30 cellular contexts compared by ENCODE assay signal in the genomic region with DNA sequence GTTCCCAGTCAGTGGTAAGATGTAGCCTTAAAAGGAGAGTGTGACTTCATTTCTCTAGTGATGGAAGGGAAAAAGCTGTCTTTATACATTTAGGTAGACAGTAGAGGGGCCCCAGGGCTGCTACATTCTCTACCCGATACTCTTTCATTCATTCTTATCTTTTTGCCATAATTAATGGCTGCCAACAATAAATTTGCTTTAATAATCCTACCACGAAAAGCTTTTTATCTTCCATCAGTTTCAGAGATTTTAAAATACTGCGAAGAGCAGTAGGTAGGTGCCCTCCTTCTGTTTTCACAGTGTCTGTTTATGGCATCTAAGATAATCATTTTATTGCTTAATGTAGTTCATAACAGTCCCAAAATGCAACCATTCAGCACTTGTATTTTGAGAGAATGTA.
"Had no signal": no experiment of that assay in that cellular context is flagged by ENCODE, and none has a peak within 500 bp of the region (broad histone marks: within the 10 kb centered on the region; RNA-seq: fewer than 3 reads in every experiment).

No MANE protein-coding gene starts in this region.

- H3K79me2 ChIP-seq: hepatocyte had no signal

- H3K4me2 ChIP-seq: hepatocyte, smooth muscle cell had no signal

- H3K9me3 ChIP-seq: colonic mucosa, esophagus muscularis mucosa, gastroesophageal sphincter, heart left ventricle, left lung, mucosa of descending colon, prostate gland, right atrium auricular region, stomach, testis, tibial artery, upper lobe of left lung had no signal

- H3K27ac ChIP-seq: colonic mucosa, esophagus muscularis mucosa, foreskin keratinocyte, gastroesophageal sphincter, hepatocyte, left lung, prostate gland, stomach, testis, tibial artery, upper lobe of left lung had no signal

- H3K27ac Mint-ChIP-seq: mesothelial cell of epicardium; natural killer cell treated with Interleukin-12 subunit alpha and Interleukin-12 subunit beta and Interleukin-15 and Interleukin-18, amount 100 ng/mL, for 72 hours had no signal

- H3K4me1 Mint-ChIP-seq: naive B cell had no signal

- H3K36me3 Mint-ChIP-seq: mesothelial cell of epicardium; naive B cell; natural killer cell treated with Interleukin-12 subunit alpha and Interleukin-12 subunit beta and Interleukin-15 and Interleukin-18, amount 100 ng/mL, for 72 hours had no signal

- H3K4me3 Mint-ChIP-seq: mesothelial cell of epicardium; naive B cell; natural killer cell treated with Interleukin-12 subunit alpha and Interleukin-12 subunit beta and Interleukin-15 and Interleukin-18, amount 100 ng/mL, for 72 hours had no signal

- H3K9me3 Mint-ChIP-seq: mesothelial cell of epicardium; naive B cell; natural killer cell treated with Interleukin-12 subunit alpha and Interleukin-12 subunit beta and Interleukin-15 and Interleukin-18, amount 100 ng/mL, for 72 hours had no signal

- DNase-seq: colonic mucosa; dermis blood vessel endothelial cell; effector memory CD4-positive, alpha-beta T cell; foreskin keratinocyte; heart left ventricle; kidney; left cardiac atrium; left lung; mesenchymal stem cell; mucosa of descending colon; naive B cell; nucleus accumbens; stimulated activated CD4-positive, alpha-beta T cell treated with anti-CD3 and anti-CD28 coated beads, Interleukin-12 subunit alpha, Interleukin-12 subunit beta, amount 100 ng/mL, for 4 hours; stimulated activated CD4-positive, alpha-beta T cell treated with anti-CD3 and anti-CD28 coated beads, Interleukin-1b, Interleukin-23, amount 100 ng/mL, for 48 hours; stimulated activated CD4-positive, alpha-beta T cell treated with anti-CD3 and anti-CD28 coated beads, Interleukin-4, amount 100 ng/mL, for 1 hour; stimulated activated CD8-positive, alpha-beta memory T cell treated with anti-CD3 and anti-CD28 coated beads, Interleukin-4, amount 100 ng/mL, for 48 hours; stimulated activated naive CD4-positive, alpha-beta T cell treated with Interleukin-2 at 50 U/mL for 16 hours; stomach; testis; tibial artery; upper lobe of left lung had no signal

- ATAC-seq: foreskin keratinocyte, gastroesophageal sphincter, left lung, sciatic nerve had no signal

- H3K4me1 ChIP-seq: colonic mucosa, foreskin keratinocyte, gastroesophageal sphincter, left lung, prostate gland, stomach, testis, upper lobe of left lung had no signal

- H3K27me3 ChIP-seq: colonic mucosa, esophagus muscularis mucosa, gastroesophageal sphincter, heart left ventricle, hepatocyte, left lung, right atrium auricular region, stomach, testis, tibial artery, upper lobe of left lung had no signal

- H3K4me3 ChIP-seq: colonic mucosa, esophagus muscularis mucosa, gastroesophageal sphincter, heart left ventricle, hepatocyte, left lung, mucosa of descending colon, prostate gland, right atrium auricular region, smooth muscle cell, stomach, testis, tibial artery, upper lobe of left lung had no signal

- H2AFZ ChIP-seq: hepatocyte had no signal

- H3K36me3 ChIP-seq: colonic mucosa, esophagus muscularis mucosa, gastroesophageal sphincter, heart left ventricle, left lung, prostate gland, right atrium auricular region, stomach, tibial artery, upper lobe of left lung had no signal
